ENCODE assay signal across 24 cellular contexts in genomic region chr6:1212919-1213318, GRCh38.
"Had no signal": no experiment of that assay in that cellular context is flagged by ENCODE, and none has a peak within 500 bp of the region (broad histone marks: within the 10 kb centered on the region; RNA-seq: fewer than 3 reads in every experiment).

No MANE protein-coding gene starts in this region.

- H3K27me3 ChIP-seq: hepatocyte, ovary, right atrium auricular region, right lobe of liver, stomach, testis, upper lobe of right lung had no signal

- FAIRE-seq: urothelium cell line had no signal

- H3K27ac ChIP-seq: hepatocyte, left ventricle myocardium inferior, ovary, right atrium auricular region, right lobe of liver, stomach, testis, tibial artery, upper lobe of right lung had no signal

- H3K36me3 ChIP-seq: left ventricle myocardium inferior, ovary, right atrium auricular region, right lobe of liver, stomach, tibial artery, upper lobe of right lung had no signal

- ATAC-seq: natural killer cell; stimulated activated naive B cell treated with anti-CD40 and anti-IgM and Interleukin-4, amounts not matched to agents 10 μg/mL and 1 μg/mL and 100 μg/mL, for 72 hours; stimulated activated naive CD8-positive, alpha-beta T cell treated with anti-CD3 and anti-CD28 coated beads, Interleukin-15, Interleukin-2, amounts not matched to agents 100 U/mL and 50 U/mL, for 24 hours; upper lobe of right lung had no signal

- H3K9me3 ChIP-seq: left ventricle myocardium inferior, ovary, right atrium auricular region, right lobe of liver, stomach, testis, tibial artery, upper lobe of right lung had no signal

- H3K79me2 ChIP-seq: hepatocyte had no signal

- H3K4me2 ChIP-seq: hepatocyte, smooth muscle cell had no signal

- H2AFZ ChIP-seq: hepatocyte had no signal

- DNase-seq: islet precursor cell; left ventricle myocardium inferior; mesendoderm; naive B cell; natural killer cell; nephron progenitor cell; ovary; right lobe of liver; stimulated activated CD4-positive, alpha-beta T cell treated with anti-CD3 and anti-CD28 coated beads, Interleukin-12 subunit alpha, Interleukin-12 subunit beta, amount 100 ng/mL, for 4 hours; stimulated activated CD4-positive, alpha-beta T cell treated with anti-CD3 and anti-CD28 coated beads, Interleukin-15, amount 100 ng/mL, for 24 hours; stimulated activated CD4-positive, alpha-beta T cell treated with anti-CD3 and anti-CD28 coated beads, Interleukin-2, amount 100 ng/mL, for 24 hours; stimulated activated CD4-positive, alpha-beta T cell treated with anti-CD3 and anti-CD28 coated beads, Interleukin-4, amount 100 ng/mL, for 1 hour; stimulated activated naive B cell treated with anti-CD40 and anti-IgM and Interleukin-4, amounts not matched to agents 10 μg/mL and 1 μg/mL and 100 μg/mL, for 72 hours; stimulated activated naive CD8-positive, alpha-beta T cell treated with anti-CD3 and anti-CD28 coated beads, Interleukin-15, Interleukin-2, amounts not matched to agents 100 U/mL and 50 U/mL, for 24 hours; stomach; testis; tibial artery; trophoblast cell; upper lobe of right lung had no signal

- H3K4me3 ChIP-seq: hepatocyte, left ventricle myocardium inferior, lung, ovary, right atrium auricular region, right lobe of liver, smooth muscle cell, stomach, testis, tibial artery, upper lobe of right lung had no signal

- H3K4me1 ChIP-seq: left ventricle myocardium inferior, right atrium auricular region, right lobe of liver, stomach, testis, tibial artery, upper lobe of right lung had no signal
